Comparison of ENCODE assay signal across 8 cellular contexts in the genomic region with DNA sequence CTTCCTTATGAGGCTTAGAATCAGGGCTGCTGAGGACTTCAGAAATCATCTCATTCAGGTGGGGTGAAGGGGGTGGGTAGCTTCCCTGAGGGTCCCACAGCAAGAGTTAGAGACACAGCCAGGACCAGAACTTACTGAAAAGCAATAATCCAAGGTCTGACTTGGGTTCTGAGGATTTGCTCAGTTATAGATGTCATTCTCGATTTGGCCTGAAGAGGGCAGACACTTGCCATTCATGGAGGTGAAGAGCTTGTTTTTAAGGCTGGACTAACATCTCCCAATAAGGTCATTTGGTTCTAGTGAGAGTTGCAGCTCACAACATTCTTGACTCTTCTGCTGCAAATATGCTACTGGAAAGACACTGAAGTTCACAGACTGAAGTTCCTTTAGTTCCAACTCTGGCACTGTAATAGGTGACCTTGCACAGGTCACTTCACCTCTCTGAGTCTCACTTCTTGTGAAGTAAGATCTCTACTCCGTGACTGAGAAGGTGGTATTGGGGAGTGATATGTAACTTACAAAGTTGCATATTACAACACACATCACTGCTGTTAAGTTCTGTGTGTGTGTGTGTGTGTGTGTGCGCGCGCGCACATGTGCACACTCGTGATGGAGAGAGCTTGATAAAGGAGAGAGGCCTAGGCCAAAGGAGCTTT.
DNase-seq lines count a peak whose midpoint lies in the region; FAIRE-seq and TF ChIP-seq lines count a peak whose summit lies in the region.

No MANE protein-coding gene starts in this region.

- DNase-seq in A673 (ENCODE audit: low spot score) = peak; percentile 75
- peak; percentile 58 for DNase-seq in GM04504 (ENCODE audit: low read depth)
- DNase-seq in HAP-1 (ENCODE audit: low spot score in 2 of 2) = peak; percentile 68 to 70
- DNase-seq in SJCRH30 = peak; percentile 40 to 82
- peak in 1 of 2 experiments; percentile 75 for DNase-seq in H1 (ENCODE audit: low read depth in 1 of 2, low spot score in 2 of 2)
- peak in 1 of 2 experiments; percentile 60 for DNase-seq in mesothelial cell of epicardium (ENCODE audit: low spot score in 2 of 2, unreplicated experiment in 2 of 2)
- peak; percentile 62 for DNase-seq in urothelium cell line (ENCODE audit: low spot score)

- no peak for TF ChIP-seq EP300 in H1 (IDR thresholded peaks at IDR 0.05; ENCODE audit: borderline replicate concordance in 1 of 2, low read depth in 2 of 2, low read length in 2 of 2)

- POLR2A ChIA-PET in A673 (lab: Charles Lee; ENCODE audit: low non-redundant PET) = no interaction called here
- POLR2A ChIA-PET in H1 (lab: Charles Lee; ENCODE audit: partially characterized antibody) = interaction anchor here (1.1 to 1.2 kb wide), 2 partner anchors 112 to 222 kb away, joined by 3 to 4 read pairs; a partner anchor contains a TSS

- TF ChIP-seq RAD21 in H1 (IDR thresholded peaks at IDR 0.05 in 1 of 2, conservative IDR thresholded peaks at IDR 0.05 in 1 of 2; ENCODE audit: low read depth in 2 of 2, low read length in 2 of 2) = peak; percentile 95 to 99

- CTCF ChIA-PET in A673 (lab: Charles Lee) (interaction anchor here (0.6 to 2.4 kb wide), 20 partner anchors 9 to 1617 kb away, joined by 3 to 37 read pairs (median 4); a partner anchor contains a TSS), H1 (lab: Charles Lee; ENCODE audit: partially characterized antibody) (interaction anchor here (0.6 to 13.0 kb wide), 80 partner anchors 9 to 1618 kb away, joined by 3 to 202 read pairs (median 5); a partner anchor contains a TSS)

- no peaks in the 10 kb centered on the region for H3K9me3 ChIP-seq in A673 (ENCODE audit: low read depth, low read length, poor library complexity, severe bottlenecking)
- no peaks in the 10 kb centered on the region for H3K9me3 ChIP-seq in HAP-1
- no peaks in the 10 kb centered on the region for H3K9me3 ChIP-seq in Loucy (ENCODE audit: insufficient read depth, low read depth, low read length)
- no peaks in the 10 kb centered on the region for H3K9me3 ChIP-seq in SJCRH30 (replicated peaks)
- no peaks in the 10 kb centered on the region for H3K9me3 ChIP-seq in H1 (ENCODE audit: insufficient read depth in 2 of 2, low read depth in 1 of 2, low read length in 1 of 2)

- no peak overlapping the region for H4K5ac ChIP-seq in H1 (ENCODE audit: insufficient read length, low read depth, low read length)

- H4K20me1 ChIP-seq in Loucy (ENCODE audit: insufficient read depth, low read length, poor library complexity, severe bottlenecking) = no peaks in the 10 kb centered on the region
- no peaks in the 10 kb centered on the region for H4K20me1 ChIP-seq in H1 (replicated peaks in 1 of 2; ENCODE audit: control insufficient read depth in 1 of 2, insufficient read depth in 2 of 2, low read length in 2 of 2)

- H3K79me2 ChIP-seq in Loucy (ENCODE audit: insufficient read depth, low read length) (no peaks in the 10 kb centered on the region), H1 (ENCODE audit: control insufficient read depth in 1 of 2, insufficient read depth in 2 of 2, low read length in 2 of 2) (no peaks in the 10 kb centered on the region)

- no peaks in the 10 kb centered on the region for H3K9me2 ChIP-seq in Loucy (replicated peaks; ENCODE audit: low read depth, low read length)

- no peak overlapping the region for H2BK5ac ChIP-seq in H1 (ENCODE audit: low read depth, low read length)

- H3K36me3 ChIP-seq in A673 (ENCODE audit: insufficient read depth, low read length, poor library complexity, severe bottlenecking) (peaks cover 7% of the 10 kb centered on the region), HAP-1 (replicated peaks) (no peaks in the 10 kb centered on the region; the same call in none of the 2 replicates), Loucy (ENCODE audit: insufficient read depth, low read length) (no peaks in the 10 kb centered on the region), SJCRH30 (no peaks in the 10 kb centered on the region), H1 (ENCODE audit: control insufficient read depth in 2 of 4, insufficient read depth in 4 of 4, low read length in 3 of 4) (no peaks in the 10 kb centered on the region)

- WGBS in H1 (ENCODE audit: extremely low coverage in 1 of 2, insufficient coverage in 1 of 2, insufficient read length in 1 of 2, insufficient replicate concordance in 2 of 2, low coverage in 1 of 2, low lambda C conversion rate in 2 of 2, missing lambda C conversion rate in 1 of 2), 2 experiments = 50% methylated on average over 7 of the region's 7 CpGs; no CpG with 5 or more reads in 1 of the 2 experiments

- peak overlapping the region; percentile 74 for H3K27ac Mint-ChIP-seq in mesothelial cell of epicardium

- peak; percentile 78 for TF ChIP-seq CTCF in A673 (conservative IDR thresholded peaks at IDR 0.05; ENCODE audit: low read depth, low read length)
- TF ChIP-seq CTCF in Loucy (conservative IDR thresholded peaks at IDR 0.05; ENCODE audit: low read length) = peak; percentile 83
- TF ChIP-seq CTCF in H1 (IDR thresholded peaks at IDR 0.05; ENCODE audit: control extremely low read depth in 1 of 3, insufficient read depth in 1 of 3, low read depth in 1 of 3, low read length in 3 of 3) = peak in 2 of 3 experiments; percentile 86 to 93; a peak in 3 of 4 replicates
- TF ChIP-seq CTCF in mesothelial cell of epicardium (IDR thresholded peaks at IDR 0.05; ENCODE audit: unreplicated experiment) = peak; percentile 94

- H2BK12ac ChIP-seq in H1 (ENCODE audit: low read depth, low read length) = no peak overlapping the region; the same call in 1 of the 2 replicates

- H3K4me1 ChIP-seq in A673 (ENCODE audit: insufficient read depth, low read length, poor library complexity, severe bottlenecking) (peaks cover 3% of the 10 kb centered on the region), HAP-1 (no peaks in the 10 kb centered on the region), Loucy (ENCODE audit: insufficient read depth, low read length, poor library complexity, severe bottlenecking) (peaks cover 5% of the 10 kb centered on the region), SJCRH30 (no peaks in the 10 kb centered on the region), H1 (replicated peaks in 1 of 4; ENCODE audit: control insufficient read depth in 3 of 4, insufficient read depth in 4 of 4, low read length in 3 of 4) (peaks cover 0 to 2% (median 0%) of the 10 kb centered on the region in 4 experiments; a peak in 1 of 7 replicates)

- H3F3A ChIP-seq in Loucy (ENCODE audit: low read depth) = no peaks in the 10 kb centered on the region

- H3K79me1 ChIP-seq in H1 (ENCODE audit: low read depth, low read length) = no peaks in the 10 kb centered on the region

- H3K4me2 ChIP-seq in Loucy (ENCODE audit: low read depth, low read length, poor library complexity, severe bottlenecking) (no peak overlapping the region), H1 (ENCODE audit: insufficient read depth in 1 of 2, low read depth in 2 of 2, low read length in 2 of 2) (no peak overlapping the region)

- H3K9me3 Mint-ChIP-seq in mesothelial cell of epicardium = no peaks in the 10 kb centered on the region

- H3K23ac ChIP-seq in H1 (ENCODE audit: insufficient read length) = no peak overlapping the region

- H3K27me3 ChIP-seq in A673 (replicated peaks; ENCODE audit: insufficient read depth, low read depth, low read length, poor library complexity) (no peaks in the 10 kb centered on the region), HAP-1 (ENCODE audit: low read depth) (no peaks in the 10 kb centered on the region), Loucy (ENCODE audit: insufficient read depth, low read length, poor library complexity, severe bottlenecking) (no peaks in the 10 kb centered on the region), SJCRH30 (no peaks in the 10 kb centered on the region), H1 (replicated peaks in 1 of 4; ENCODE audit: control insufficient read depth in 3 of 4, extremely low read depth in 1 of 4, insufficient read depth in 3 of 4, low read length in 3 of 4) (no peaks in the 10 kb centered on the region)

- H2AK5ac ChIP-seq in H1 (ENCODE audit: low read depth, low read length) = no peak overlapping the region

- BruUV-seq in A673 (replicated peaks; lab: Mats Ljungman, UMichigan) = no TSS peak

- H3K18ac ChIP-seq in H1 (ENCODE audit: extremely low read depth, low read length) = no peak overlapping the region

- no peak overlapping the region for H4K91ac ChIP-seq in H1 (replicated peaks; ENCODE audit: insufficient read length, low read length)

- H3K9ac ChIP-seq in Loucy (ENCODE audit: low read depth, low read length, poor library complexity, severe bottlenecking) = no peak overlapping the region
- no peak overlapping the region for H3K9ac ChIP-seq in H1 (replicated peaks in 1 of 4; ENCODE audit: extremely low read depth in 1 of 4, low read depth in 3 of 4, low read length in 3 of 4)

- no peak overlapping the region for H4K8ac ChIP-seq in H1 (ENCODE audit: extremely low read depth, insufficient read depth, low read length)

- no peak overlapping the region for H2AFZ ChIP-seq in Loucy (ENCODE audit: low read length)
- 0 out of 2 replicates have a peak overlapping the region, but pooled peaks have one; percentile 63 for H2AFZ ChIP-seq in H1 (ENCODE audit: low read length)

- no peak overlapping the region for H2BK15ac ChIP-seq in H1 (ENCODE audit: low read length)

- H3K23me2 ChIP-seq in H1 (ENCODE audit: low read depth, low read length) = no peaks in the 10 kb centered on the region

- FAIRE-seq in H1 (lab: Jason Lieb, UNC) (peak; percentile 91), urothelium cell line (lab: Jason Lieb, UNC) (no peak)

- no peak overlapping the region for H2BK20ac ChIP-seq in H1 (ENCODE audit: low read length)

- H3K4me3 ChIP-seq in A673 (ENCODE audit: low read depth, low read length, poor library complexity, severe bottlenecking) (no peak overlapping the region), HAP-1 (no peak overlapping the region), Loucy (ENCODE audit: low read length, poor library complexity, severe bottlenecking) (no peak overlapping the region), SJCRH30 (no peak overlapping the region), H1 (ENCODE audit: extremely low read depth in 1 of 4, insufficient read depth in 2 of 4, low read depth in 3 of 4, low read length in 4 of 4) (no peak overlapping the region)

- H3K4me1 Mint-ChIP-seq in mesothelial cell of epicardium = peaks cover 2% of the 10 kb centered on the region

- no peak for TF ChIP-seq POLR2A in H1 (IDR thresholded peaks at IDR 0.05; ENCODE audit: control extremely low read depth in 1 of 2, low read depth in 2 of 2, low read length in 2 of 2)

- H3K14ac ChIP-seq in H1 (ENCODE audit: insufficient read length) = no peak overlapping the region

- in situ Hi-C loops in HAP-1 (cut with MboI; ENCODE audit: low sequenced_read_pairs) = loop anchor here (5.0 kb wide), 1 partner anchor 222 kb away; no protein-coding TSS in a partner anchor

- intact Hi-C loops in A673 (cut with micrococcal nuclease; ENCODE audit: unreplicated experiment) = loop anchor here (1.0 to 2.0 kb wide), 2 partner anchors 113 to 222 kb away; a partner anchor contains a TSS

- no peak overlapping the region for H3K4me3 Mint-ChIP-seq in mesothelial cell of epicardium

- H3K27ac ChIP-seq in A673 (ENCODE audit: low read depth, low read length, poor library complexity, severe bottlenecking) (no peak overlapping the region), SJCRH30 (no peak overlapping the region), H1 (ENCODE audit: low read depth, low read length) (no peak overlapping the region)

- no peak overlapping the region for H2BK120ac ChIP-seq in H1 (replicated peaks; ENCODE audit: low read depth, low read length)

- H3K36me3 Mint-ChIP-seq in mesothelial cell of epicardium = peaks cover 6% of the 10 kb centered on the region

- no peak overlapping the region for H3K4ac ChIP-seq in H1 (replicated peaks; ENCODE audit: insufficient read length, low read depth, low read length)

- H3K27me3 Mint-ChIP-seq in mesothelial cell of epicardium (ENCODE audit: low read depth) = no peaks in the 10 kb centered on the region

- H3K56ac ChIP-seq in H1 (replicated peaks; ENCODE audit: insufficient read length, low read depth, low read length) = no peak overlapping the region
